Comparison of ENCODE assay signal across 1 cellular context in genomic region chr16:78606572-78606971, GRCh38.
TF ChIP-seq lines count a peak whose summit lies in the region.

No MANE protein-coding gene starts in this region.

TF ChIP-seq in GM23338, 12 proteins besides CTCF, POLR2A, EP300 and RAD21 (continued from another document):
- TF ChIP-seq, protein P1, sequence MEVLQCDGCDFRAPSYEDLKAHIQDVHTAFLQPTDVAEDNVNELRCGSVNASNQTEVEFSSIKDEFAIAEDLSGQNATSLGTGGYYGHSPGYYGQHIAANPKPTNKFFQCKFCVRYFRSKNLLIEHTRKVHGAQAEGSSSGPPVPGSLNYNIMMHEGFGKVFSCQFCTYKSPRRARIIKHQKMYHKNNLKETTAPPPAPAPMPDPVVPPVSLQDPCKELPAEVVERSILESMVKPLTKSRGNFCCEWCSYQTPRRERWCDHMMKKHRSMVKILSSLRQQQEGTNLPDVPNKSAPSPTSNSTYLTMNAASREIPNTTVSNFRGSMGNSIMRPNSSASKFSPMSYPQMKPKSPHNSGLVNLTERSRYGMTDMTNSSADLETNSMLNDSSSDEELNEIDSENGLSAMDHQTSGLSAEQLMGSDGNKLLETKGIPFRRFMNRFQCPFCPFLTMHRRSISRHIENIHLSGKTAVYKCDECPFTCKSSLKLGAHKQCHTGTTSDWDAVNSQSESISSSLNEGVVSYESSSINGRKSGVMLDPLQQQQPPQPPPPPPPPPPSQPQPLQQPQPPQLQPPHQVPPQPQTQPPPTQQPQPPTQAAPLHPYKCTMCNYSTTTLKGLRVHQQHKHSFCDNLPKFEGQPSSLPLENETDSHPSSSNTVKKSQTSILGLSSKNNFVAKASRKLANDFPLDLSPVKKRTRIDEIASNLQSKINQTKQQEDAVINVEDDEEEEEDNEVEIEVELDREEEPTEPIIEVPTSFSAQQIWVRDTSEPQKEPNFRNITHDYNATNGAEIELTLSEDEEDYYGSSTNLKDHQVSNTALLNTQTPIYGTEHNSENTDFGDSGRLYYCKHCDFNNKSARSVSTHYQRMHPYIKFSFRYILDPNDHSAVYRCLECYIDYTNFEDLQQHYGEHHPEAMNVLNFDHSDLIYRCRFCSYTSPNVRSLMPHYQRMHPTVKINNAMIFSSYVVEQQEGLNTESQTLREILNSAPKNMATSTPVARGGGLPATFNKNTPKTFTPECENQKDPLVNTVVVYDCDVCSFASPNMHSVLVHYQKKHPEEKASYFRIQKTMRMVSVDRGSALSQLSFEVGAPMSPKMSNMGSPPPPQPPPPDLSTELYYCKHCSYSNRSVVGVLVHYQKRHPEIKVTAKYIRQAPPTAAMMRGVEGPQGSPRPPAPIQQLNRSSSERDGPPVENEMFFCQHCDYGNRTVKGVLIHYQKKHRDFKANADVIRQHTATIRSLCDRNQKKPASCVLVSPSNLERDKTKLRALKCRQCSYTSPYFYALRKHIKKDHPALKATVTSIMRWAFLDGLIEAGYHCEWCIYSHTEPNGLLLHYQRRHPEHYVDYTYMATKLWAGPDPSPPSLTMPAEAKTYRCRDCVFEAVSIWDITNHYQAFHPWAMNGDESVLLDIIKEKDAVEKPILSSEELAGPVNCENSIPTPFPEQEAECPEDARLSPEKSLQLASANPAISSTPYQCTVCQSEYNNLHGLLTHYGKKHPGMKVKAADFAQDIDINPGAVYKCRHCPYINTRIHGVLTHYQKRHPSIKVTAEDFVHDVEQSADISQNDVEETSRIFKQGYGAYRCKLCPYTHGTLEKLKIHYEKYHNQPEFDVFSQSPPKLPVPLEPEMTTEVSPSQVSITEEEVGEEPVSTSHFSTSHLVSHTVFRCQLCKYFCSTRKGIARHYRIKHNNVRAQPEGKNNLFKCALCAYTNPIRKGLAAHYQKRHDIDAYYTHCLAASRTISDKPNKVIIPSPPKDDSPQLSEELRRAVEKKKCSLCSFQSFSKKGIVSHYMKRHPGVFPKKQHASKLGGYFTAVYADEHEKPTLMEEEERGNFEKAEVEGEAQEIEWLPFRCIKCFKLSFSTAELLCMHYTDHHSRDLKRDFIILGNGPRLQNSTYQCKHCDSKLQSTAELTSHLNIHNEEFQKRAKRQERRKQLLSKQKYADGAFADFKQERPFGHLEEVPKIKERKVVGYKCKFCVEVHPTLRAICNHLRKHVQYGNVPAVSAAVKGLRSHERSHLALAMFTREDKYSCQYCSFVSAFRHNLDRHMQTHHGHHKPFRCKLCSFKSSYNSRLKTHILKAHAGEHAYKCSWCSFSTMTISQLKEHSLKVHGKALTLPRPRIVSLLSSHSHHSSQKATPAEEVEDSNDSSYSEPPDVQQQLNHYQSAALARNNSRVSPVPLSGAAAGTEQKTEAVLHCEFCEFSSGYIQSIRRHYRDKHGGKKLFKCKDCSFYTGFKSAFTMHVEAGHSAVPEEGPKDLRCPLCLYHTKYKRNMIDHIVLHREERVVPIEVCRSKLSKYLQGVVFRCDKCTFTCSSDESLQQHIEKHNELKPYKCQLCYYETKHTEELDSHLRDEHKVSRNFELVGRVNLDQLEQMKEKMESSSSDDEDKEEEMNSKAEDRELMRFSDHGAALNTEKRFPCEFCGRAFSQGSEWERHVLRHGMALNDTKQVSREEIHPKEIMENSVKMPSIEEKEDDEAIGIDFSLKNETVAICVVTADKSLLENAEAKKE (CRISPR knock-in tag; IDR thresholded peaks at IDR 0.05), result no peak
- TF ChIP-seq NANOG (IDR thresholded peaks at IDR 0.05; ENCODE audit: borderline replicate concordance) (no peak), STAT1 (IDR thresholded peaks at IDR 0.05; ENCODE audit: unreplicated experiment) (no peak), JUNB (IDR thresholded peaks at IDR 0.05; ENCODE audit: unreplicated experiment) (no peak), EZH2 (IDR thresholded peaks at IDR 0.05; ENCODE audit: low read depth, unreplicated experiment) (no peak), ETS1 (IDR thresholded peaks at IDR 0.05) (no peak)
